Comparison of ENCODE assay signal across 2 cellular contexts in genomic region chr19:41776700-41777099, GRCh38.
TF ChIP-seq lines count a peak whose summit lies in the region.

No MANE protein-coding gene starts in this region.

TF ChIP-seq in GM23338, 12 proteins besides CTCF, POLR2A, EP300 and RAD21:
- no peak for TF ChIP-seq ZNF331 (CRISPR knock-in tag; IDR thresholded peaks at IDR 0.05; ENCODE audit: low read depth)
- TF ChIP-seq JUNB (IDR thresholded peaks at IDR 0.05; ENCODE audit: unreplicated experiment) = no peak
- TF ChIP-seq ETS1 (IDR thresholded peaks at IDR 0.05) = no peak
- TF ChIP-seq CREB1 (CRISPR knock-in tag; IDR thresholded peaks at IDR 0.05; ENCODE audit: low read depth) = no peak
- no peak for TF ChIP-seq REST (IDR thresholded peaks at IDR 0.05; ENCODE audit: unreplicated experiment)
- TF ChIP-seq EZH2phosphoT487 (IDR thresholded peaks at IDR 0.05; ENCODE audit: unreplicated experiment) = no peak
- no peak for TF ChIP-seq STAT1 (IDR thresholded peaks at IDR 0.05; ENCODE audit: unreplicated experiment)
- no peak for TF ChIP-seq EZH2 (IDR thresholded peaks at IDR 0.05; ENCODE audit: low read depth, unreplicated experiment)
- no peak for TF ChIP-seq NANOG (IDR thresholded peaks at IDR 0.05; ENCODE audit: borderline replicate concordance)
TF ChIP-seq in GM23338: peak in this region for 0.

TF ChIP-seq in endothelial cell of umbilical vein, 7 proteins besides CTCF, POLR2A, EP300 and RAD21:
- TF ChIP-seq MYC (IDR thresholded peaks at IDR 0.05; ENCODE audit: low read depth, low read length) (no peak), MAX (IDR thresholded peaks at IDR 0.05; ENCODE audit: insufficient read depth, insufficient read length) (no peak), JUN (IDR thresholded peaks at IDR 0.05; ENCODE audit: borderline replicate concordance, insufficient read depth, insufficient read length, low read depth) (no peak), EZH2 (IDR thresholded peaks at IDR 0.05; ENCODE audit: borderline replicate concordance, low read depth, low read length, severe bottlenecking) (no peak), POLR2AphosphoS5 (IDR thresholded peaks at IDR 0.05; ENCODE audit: insufficient read depth, low read depth, low read length) (no peak), GATA2 (IDR thresholded peaks at IDR 0.05; ENCODE audit: insufficient read depth, insufficient read length, low read depth, low read length) (no peak), FOS (IDR thresholded peaks at IDR 0.05; ENCODE audit: borderline replicate concordance, insufficient read depth, low read length) (no peak)
